18 cellular contexts compared by ENCODE assay signal in genomic region chr2:105895995-105896764, GRCh38.
DNase-seq lines count a peak whose midpoint lies in the region; ATAC-seq and TF ChIP-seq lines count a peak whose summit lies in the region.
"Had no signal": no experiment of that assay in that cellular context is flagged by ENCODE, and none has a peak within 500 bp of the region (broad histone marks: within the 10 kb centered on the region; RNA-seq: fewer than 3 reads in every experiment).

No MANE protein-coding gene starts in this region.

- peaks cover 26% of the 10 kb centered on the region for H3K4me1 Mint-ChIP-seq in activated T-cell treated with anti-CD3 and anti-CD28 coated beads, Interleukin-2, amount 50 U/mL, for 72 hours (ENCODE audit: low read depth)

- H3K4me1 ChIP-seq in DND-41 (ENCODE audit: insufficient read depth, low read length) (peaks cover 34% of the 10 kb centered on the region), upper lobe of left lung (no peaks in the 10 kb centered on the region)
- H3K4me1 ChIP-seq: A549, esophagus squamous epithelium had no signal

- H3K27ac ChIP-seq in DND-41 (ENCODE audit: low read length) (peak overlapping the region; percentile 85), upper lobe of left lung (no peak overlapping the region)
- H3K27ac ChIP-seq: A549; BLaER1 treated with 17β-estradiol and CSF1 and Interleukin-3, amounts not matched to agents 10 nM and 100 nM; esophagus squamous epithelium had no signal

- H3K4me2 ChIP-seq in DND-41 (ENCODE audit: insufficient read depth, low read length), result peak overlapping the region; percentile 19
- H3K4me2 ChIP-seq: A549 had no signal

- H3K36me3 Mint-ChIP-seq in activated T-cell treated with anti-CD3 and anti-CD28 coated beads, Interleukin-2, amount 50 U/mL, for 72 hours (ENCODE audit: insufficient read depth in 2 of 2), result peaks cover 23 to 59% of the 10 kb centered on the region in 2 donors

- H3K9me3 Mint-ChIP-seq in activated T-cell treated with anti-CD3 and anti-CD28 coated beads, Interleukin-2, amount 50 U/mL, for 72 hours, result peaks cover 9 to 13% of the 10 kb centered on the region in 2 donors

- no peaks in the 10 kb centered on the region for H3K27me3 Mint-ChIP-seq in activated T-cell treated with anti-CD3 and anti-CD28 coated beads, Interleukin-2, amount 50 U/mL, for 72 hours (ENCODE audit: low read depth)

- no peak overlapping the region for H3K4me3 ChIP-seq in DND-41 (ENCODE audit: low read depth in 1 of 2, low read length in 2 of 2)
- H3K4me3 ChIP-seq in upper lobe of left lung, result no peak overlapping the region
- H3K4me3 ChIP-seq: A549; BLaER1 treated with 17β-estradiol and CSF1 and Interleukin-3, amounts not matched to agents 10 nM and 100 nM; esophagus squamous epithelium; skin epidermis had no signal

- no peak overlapping the region for H3K4me3 Mint-ChIP-seq in activated T-cell treated with anti-CD3 and anti-CD28 coated beads, Interleukin-2, amount 50 U/mL, for 72 hours
- H3K4me3 Mint-ChIP-seq: neural crest cell had no signal

- H3K36me3 ChIP-seq in DND-41 (ENCODE audit: insufficient read depth, low read length) (peaks cover 31% of the 10 kb centered on the region), upper lobe of left lung (peaks cover 0 to 23% (median 17%) of the 10 kb centered on the region in 4 donors)

- DNase-seq in activated CD4-positive, alpha-beta T cell treated with anti-CD3 and anti-CD28 coated beads, Interleukin-2, amount 50 U/mL, for 1 hour, result peak; percentile 34
- DNase-seq in activated CD4-positive, alpha-beta T cell treated with anti-CD3 and anti-CD28 coated beads for 1 hour, result no peak
- peak; percentile 75 for DNase-seq in DND-41
- no peak for DNase-seq in activated T-cell treated with anti-CD3 and anti-CD28 coated beads, Interleukin-2, amount 50 U/mL, for 72 hours
- no peak for DNase-seq in 8988T
- DNase-seq in upper lobe of left lung, result no peak
- DNase-seq: esophagus squamous epithelium; NCI-H1436; NCI-H2171; NCI-H69; stimulated activated CD4-positive, alpha-beta T cell treated with anti-CD3 and anti-CD28 coated beads, Interleukin-2, amount 100 ng/mL, for 48 hours had no signal

- ATAC-seq in DND-41 (ENCODE audit: insufficient read depth, low read depth) (peak; percentile 97), esophagus mucosa (peak; percentile 10), upper lobe of left lung (ENCODE audit: low FRiP score in 2 of 2) (no peak), HG02870 (IDR thresholded peaks at IDR 0.05; ENCODE audit: unreplicated experiment) (no peak)
- ATAC-seq in activated T-cell treated with anti-CD3 and anti-CD28 coated beads, Interleukin-2, amount 50 U/mL, for 72 hours (replicated peaks in 1 of 2), result peak; percentile 35 to 49
- ATAC-seq: A549, left lobe of liver had no signal

- peak overlapping the region; percentile 71 for H3K27ac Mint-ChIP-seq in activated T-cell treated with anti-CD3 and anti-CD28 coated beads, Interleukin-2, amount 50 U/mL, for 72 hours

- H3K9ac ChIP-seq in DND-41 (ENCODE audit: low read depth, low read length), result peak overlapping the region; percentile 36
- H3K9ac ChIP-seq: BLaER1 treated with 17β-estradiol and CSF1 and Interleukin-3, amounts not matched to agents 10 nM and 100 nM had no signal

- H3K9me3 ChIP-seq in DND-41 (ENCODE audit: insufficient read depth, low read length, severe bottlenecking), result peaks cover 8% of the 10 kb centered on the region
- no peaks in the 10 kb centered on the region for H3K9me3 ChIP-seq in upper lobe of left lung
- H3K9me3 ChIP-seq: esophagus squamous epithelium had no signal

- TF ChIP-seq CTCF in DND-41 (IDR thresholded peaks at IDR 0.05; ENCODE audit: borderline replicate concordance, extremely low read depth, low read length, poor library complexity, severe bottlenecking) (no peak), upper lobe of left lung (IDR thresholded peaks at IDR 0.05) (no peak)

- TF ChIP-seq EP300 in upper lobe of left lung (IDR thresholded peaks at IDR 0.05), result no peak

- TF ChIP-seq POLR2A in upper lobe of left lung (IDR thresholded peaks at IDR 0.05), result no peak

- WGBS in upper lobe of left lung, 2 donors, result 89 to 91% methylated on average over 10 of the region's 10 CpGs

- H4K20me1 ChIP-seq in DND-41 (ENCODE audit: insufficient read depth, low read length), result no peaks in the 10 kb centered on the region

- peaks cover 4% of the 10 kb centered on the region for H3K79me2 ChIP-seq in DND-41 (ENCODE audit: insufficient read depth, low read length)

- H3K27me3 ChIP-seq in DND-41 (ENCODE audit: insufficient read depth, low read length, poor library complexity) (no peaks in the 10 kb centered on the region), upper lobe of left lung (no peaks in the 10 kb centered on the region)
- H3K27me3 ChIP-seq: BLaER1 treated with 17β-estradiol and CSF1 and Interleukin-3, amounts not matched to agents 10 nM and 100 nM; esophagus squamous epithelium had no signal

- H2AFZ ChIP-seq in DND-41 (ENCODE audit: low read depth, low read length), result no peak overlapping the region

Comparison
In these comparisons a context has a peak if more than half of its experiments do, and no peak if none do; other contexts are left out.
1. DNase-seq: peak in activated CD4-positive, alpha-beta T cell treated with anti-CD3 and anti-CD28 coated beads, Interleukin-2, amount 50 U/mL, for 1 hour (single experiment) and DND-41 (single experiment); none in activated CD4-positive, alpha-beta T cell treated with anti-CD3 and anti-CD28 coated beads for 1 hour (single experiment), activated T-cell treated with anti-CD3 and anti-CD28 coated beads, Interleukin-2, amount 50 U/mL, for 72 hours (0 of 2), 8988T (single experiment) and upper lobe of left lung (0 of 2).
2. ATAC-seq: peak in DND-41 (single experiment), activated T-cell treated with anti-CD3 and anti-CD28 coated beads, Interleukin-2, amount 50 U/mL, for 72 hours (2 of 2) and esophagus mucosa (single experiment); none in upper lobe of left lung (0 of 2) and HG02870 (single experiment).